12 cellular contexts compared by ENCODE assay signal in genomic region chr13:44906758-44907157, GRCh38.
DNase-seq lines count a peak whose midpoint lies in the region; TF ChIP-seq lines count a peak whose summit lies in the region.
"Had no signal": no experiment of that assay in that cellular context is flagged by ENCODE, and none has a peak within 500 bp of the region (broad histone marks: within the 10 kb centered on the region; RNA-seq: fewer than 3 reads in every experiment).

No MANE protein-coding gene starts in this region.

- DNase-seq in DMS 273 (lab: John Stamatoyannopoulos, UW; ENCODE audit: unreplicated experiment), result peak; percentile 26
- no peak for DNase-seq in DMS 273 treated with DMSO at 0.1 percent for 48 hours (lab: John Stamatoyannopoulos, UW)
- DNase-seq in dorsolateral prefrontal cortex, result peak in 5 of 10 donors; percentile 25 to 64 (median 41)
- DNase-seq in tibial nerve (ENCODE audit: low spot score in 2 of 2), result no peak
- no peak for DNase-seq in central memory CD4-positive, alpha-beta T cell
- DNase-seq in NCI-H1436 treated with DMSO at 0.1 percent for 48 hours (lab: John Stamatoyannopoulos, UW), result no peak
- DNase-seq in glomerular visceral epithelial cell (ENCODE audit: extremely low spot score), result no peak
- DNase-seq: 8988T; activated CD4-positive, alpha-beta T cell treated with anti-CD3 and anti-CD28 coated beads for 48 hours; KBM-7; stimulated activated CD4-positive, alpha-beta T cell treated with anti-CD3 and anti-CD28 coated beads, Interleukin-15, amount 100 ng/mL, for 24 hours had no signal

- H3K36me3 ChIP-seq in muscle layer of colon (ENCODE audit: insufficient read depth, low read length) (no peaks in the 10 kb centered on the region), tibial nerve (no peaks in the 10 kb centered on the region)

- WGBS in tibial nerve, 2 donors, result 8 to 29% methylated on average over 7 of the region's 7 CpGs

- TF ChIP-seq EP300 in tibial nerve (IDR thresholded peaks at IDR 0.05), result peak in 1 of 2 donors; percentile 15

- H3K4me1 ChIP-seq in muscle layer of colon (ENCODE audit: insufficient read depth, low read length) (peaks cover 44% of the 10 kb centered on the region), tibial nerve (peaks cover 0 to 48% (median 38%) of the 10 kb centered on the region in 4 donors)

- H3K9me3 ChIP-seq in muscle layer of colon (ENCODE audit: low read length), result no peaks in the 10 kb centered on the region
- H3K9me3 ChIP-seq in tibial nerve, result peaks cover 0 to 3% (median 0%) of the 10 kb centered on the region in 4 donors

- H3K27ac ChIP-seq in dorsolateral prefrontal cortex (peak overlapping the region in 48 of 59 donors; percentile 10 to 78 (median 58)), muscle layer of colon (ENCODE audit: low read depth, low read length) (peak overlapping the region; percentile 73), tibial nerve (peak overlapping the region in 3 of 4 donors; percentile 48 to 79 (median 75))

- H3K27me3 ChIP-seq in dorsolateral prefrontal cortex, result no peaks in the 10 kb centered on the region
- H3K27me3 ChIP-seq in muscle layer of colon (ENCODE audit: control insufficient read depth in 1 of 2, insufficient read depth in 2 of 2, low read length in 2 of 2), result no peaks in the 10 kb centered on the region
- no peaks in the 10 kb centered on the region for H3K27me3 ChIP-seq in tibial nerve

- TF ChIP-seq CTCF in dorsolateral prefrontal cortex (IDR thresholded peaks at IDR 0.05 in 54 of 56, conservative IDR thresholded peaks at IDR 0.05 in 2 of 56; ENCODE audit: low read depth in 1 of 56, partially characterized antibody in 56 of 56) (no peak), tibial nerve (IDR thresholded peaks at IDR 0.05) (no peak)

- intact Hi-C loops in dorsolateral prefrontal cortex (cut with DNase I), result no loop called here

- TF ChIP-seq POLR2A in tibial nerve (IDR thresholded peaks at IDR 0.05), result no peak

- H3K4me3 ChIP-seq in dorsolateral prefrontal cortex (peak overlapping the region in 2 of 59 donors; percentile 4 to 8), muscle layer of colon (ENCODE audit: low read depth in 1 of 2, low read length in 2 of 2) (no peak overlapping the region), tibial nerve (no peak overlapping the region)

- H3K9ac ChIP-seq in muscle layer of colon (ENCODE audit: low read length), result no peak overlapping the region
